9 cellular contexts compared by ENCODE assay signal in genomic region chr4:74376888-74377483, GRCh38. TPM values are rescaled to one million over a fixed set of nuclear protein-coding genes. Genes with fewer than 3 reads are reported as not detected.
DNase-seq lines count a peak whose midpoint lies in the region; ATAC-seq and TF ChIP-seq lines count a peak whose summit lies in the region.
"Had no signal": no experiment of that assay in that cellular context is flagged by ENCODE, and none has a peak within 500 bp of the region (broad histone marks: within the 10 kb centered on the region; RNA-seq: fewer than 3 reads in every experiment).

No MANE protein-coding gene starts in this region.

- no peaks in the 10 kb centered on the region for H3K36me3 ChIP-seq in left lung
- H3K36me3 ChIP-seq: neutrophil had no signal

- no peak overlapping the region for H2BK5ac ChIP-seq in H9 (ENCODE audit: insufficient read length, low read length)

- no peak overlapping the region for H3K56ac ChIP-seq in H9 (ENCODE audit: insufficient read length, low read depth, low read length)

- TF ChIP-seq CTCF in H9 (conservative IDR thresholded peaks at IDR 0.05) (peak; percentile 76), cardiac fibroblast (IDR thresholded peaks at IDR 0.05; ENCODE audit: low read depth, low read length) (peak; percentile 59), left lung (IDR thresholded peaks at IDR 0.05) (peak; percentile 52 to 57)

- no peak overlapping the region for H4K8ac ChIP-seq in H9 (replicated peaks; ENCODE audit: insufficient read length, low read depth, low read length)

- no peak overlapping the region for H3K4ac ChIP-seq in H9 (ENCODE audit: low read depth, low read length)

- H3K4me3 ChIP-seq in cardiac fibroblast (replicated peaks in 1 of 2; ENCODE audit: low read depth in 2 of 2, low read length in 2 of 2): no peak overlapping the region
- H3K4me3 ChIP-seq in left lung: no peak overlapping the region

- H2BK15ac ChIP-seq in H9 (ENCODE audit: low read depth, low read length): no peak overlapping the region

- H3K4me1 ChIP-seq in H9 (ENCODE audit: insufficient read depth, low read length) (no peaks in the 10 kb centered on the region), left lung (no peaks in the 10 kb centered on the region)

- H3K9me3 ChIP-seq in H9 (ENCODE audit: control insufficient read depth, low read depth, low read length) (no peaks in the 10 kb centered on the region), left lung (no peaks in the 10 kb centered on the region)
- H3K9me3 ChIP-seq: neutrophil had no signal

- no peak overlapping the region for H3T11ph ChIP-seq in H9 (ENCODE audit: low read length)

- H3K27ac Mint-ChIP-seq in H9: no peak overlapping the region

- H3K79me1 ChIP-seq in H9 (ENCODE audit: insufficient read depth, low read depth, low read length, poor library complexity, severe bottlenecking): no peaks in the 10 kb centered on the region

- no peaks in the 10 kb centered on the region for H3K9me3 Mint-ChIP-seq in H9

- H3K27me3 ChIP-seq in H9 (ENCODE audit: insufficient read depth, low read length) (no peaks in the 10 kb centered on the region), left lung (no peaks in the 10 kb centered on the region)
- H3K27me3 ChIP-seq: neutrophil had no signal

- intact Hi-C loops in left lung (cut with DNase I): loop anchor here in 1 of 2 donors (5.0 to 10.0 kb wide), 3 partner anchors 158 to 295 kb away; no protein-coding TSS in a partner anchor

- no peak overlapping the region for H2BK12ac ChIP-seq in H9 (ENCODE audit: insufficient read length, low read depth, low read length)

- no peak overlapping the region for H2BK120ac ChIP-seq in H9 (ENCODE audit: low read depth, low read length, poor library complexity, severe bottlenecking)

- no peak overlapping the region for H3K4me3 Mint-ChIP-seq in H9

- no peak overlapping the region for H3K18ac ChIP-seq in H9 (ENCODE audit: insufficient read length, low read depth, low read length)

- ATAC-seq in left lung (peak; percentile 89), GM18858 (IDR thresholded peaks at IDR 0.05; ENCODE audit: unreplicated experiment) (no peak), HG03520 (IDR thresholded peaks at IDR 0.05; ENCODE audit: unreplicated experiment) (no peak), HG03039 (IDR thresholded peaks at IDR 0.05; ENCODE audit: unreplicated experiment) (no peak)

- H4K20me1 ChIP-seq in H9 (ENCODE audit: control insufficient read depth, insufficient read depth, insufficient read length): no peaks in the 10 kb centered on the region

- H3K79me2 ChIP-seq in H9 (ENCODE audit: insufficient read depth, low read length): no peaks in the 10 kb centered on the region

- H3K23me2 ChIP-seq in H9 (ENCODE audit: insufficient read length, low read depth, low read length, poor library complexity, severe bottlenecking): no peaks in the 10 kb centered on the region

- H3K27ac ChIP-seq in H9 (ENCODE audit: insufficient read length, low read depth, low read length): no peak overlapping the region
- H3K27ac ChIP-seq in left lung: no peak overlapping the region
- H3K27ac ChIP-seq: neutrophil had no signal

- H4K5ac ChIP-seq in H9 (ENCODE audit: insufficient read length, low read depth, low read length): no peak overlapping the region

- WGBS in H9 (ENCODE audit: extremely low coverage, insufficient read length, low lambda C conversion rate): no CpG with 5 or more reads among the region's 4 CpGs

- H2AK5ac ChIP-seq in H9 (ENCODE audit: insufficient read length, low read length): no peak overlapping the region

- no peak overlapping the region for H3K14ac ChIP-seq in H9 (ENCODE audit: insufficient read depth, low read length)

- no peak overlapping the region for H2AFZ ChIP-seq in H9 (ENCODE audit: low read length)

- no peak overlapping the region for H4K91ac ChIP-seq in H9 (ENCODE audit: insufficient read length, low read depth, low read length)

- H2BK20ac ChIP-seq in H9 (ENCODE audit: low read depth, low read length, poor library complexity, severe bottlenecking): no peak overlapping the region

- H3K4me2 ChIP-seq in H9 (ENCODE audit: insufficient read depth, insufficient read length, low read length): no peak overlapping the region

- H3K23ac ChIP-seq in H9 (ENCODE audit: insufficient read length, low read depth, low read length): no peak overlapping the region

- H3K27me3 Mint-ChIP-seq in H9 (ENCODE audit: low read depth): no peaks in the 10 kb centered on the region

- H3K9ac ChIP-seq in H9 (ENCODE audit: extremely low read depth, insufficient read length, low read length): no peak overlapping the region

- peak; percentile 28 for DNase-seq in DMS53 treated with DMSO at 0.1 percent for 48 hours (lab: John Stamatoyannopoulos, UW; ENCODE audit: unreplicated experiment)
- DNase-seq in H9: no peak
- peak; percentile 37 for DNase-seq in NCI-H446 treated with DMSO at 0.1 percent for 48 hours (lab: John Stamatoyannopoulos, UW)
- peak; percentile 89 for DNase-seq in cardiac fibroblast (ENCODE audit: low read depth in 2 of 2)
- DNase-seq in left lung: no peak

- H3K36me3 Mint-ChIP-seq in H9 (ENCODE audit: insufficient read depth in 1 of 3, low read depth in 3 of 3): no peaks in the 10 kb centered on the region

- no peaks in the 10 kb centered on the region for H3K4me1 Mint-ChIP-seq in H9

RNA-seq across cellular contexts. Expression of gene EREG, which starts 12.0 kb away (rescaled TPM):
- total RNA-seq in H9 (2021) (not detected in 2 replicates), left lung (1 to 10 TPM in 1 of 2 donors, under 1 TPM in 1; 0.68 to 3.6 TPM)

Comparison
In these comparisons a context has a peak if more than half of its experiments do, and no peak if none do; other contexts are left out.
1. DNase-seq: peak in DMS53 treated with DMSO at 0.1 percent for 48 hours (single experiment), NCI-H446 treated with DMSO at 0.1 percent for 48 hours (single experiment) and cardiac fibroblast (2 of 2); none in H9 (single experiment) and left lung (0 of 2).
2. Peak in every context shown above with its lines, with median percentiles within 50 percentile points of each other: CTCF ChIP-seq.